8 cellular contexts compared by ENCODE assay signal in the genomic region with DNA sequence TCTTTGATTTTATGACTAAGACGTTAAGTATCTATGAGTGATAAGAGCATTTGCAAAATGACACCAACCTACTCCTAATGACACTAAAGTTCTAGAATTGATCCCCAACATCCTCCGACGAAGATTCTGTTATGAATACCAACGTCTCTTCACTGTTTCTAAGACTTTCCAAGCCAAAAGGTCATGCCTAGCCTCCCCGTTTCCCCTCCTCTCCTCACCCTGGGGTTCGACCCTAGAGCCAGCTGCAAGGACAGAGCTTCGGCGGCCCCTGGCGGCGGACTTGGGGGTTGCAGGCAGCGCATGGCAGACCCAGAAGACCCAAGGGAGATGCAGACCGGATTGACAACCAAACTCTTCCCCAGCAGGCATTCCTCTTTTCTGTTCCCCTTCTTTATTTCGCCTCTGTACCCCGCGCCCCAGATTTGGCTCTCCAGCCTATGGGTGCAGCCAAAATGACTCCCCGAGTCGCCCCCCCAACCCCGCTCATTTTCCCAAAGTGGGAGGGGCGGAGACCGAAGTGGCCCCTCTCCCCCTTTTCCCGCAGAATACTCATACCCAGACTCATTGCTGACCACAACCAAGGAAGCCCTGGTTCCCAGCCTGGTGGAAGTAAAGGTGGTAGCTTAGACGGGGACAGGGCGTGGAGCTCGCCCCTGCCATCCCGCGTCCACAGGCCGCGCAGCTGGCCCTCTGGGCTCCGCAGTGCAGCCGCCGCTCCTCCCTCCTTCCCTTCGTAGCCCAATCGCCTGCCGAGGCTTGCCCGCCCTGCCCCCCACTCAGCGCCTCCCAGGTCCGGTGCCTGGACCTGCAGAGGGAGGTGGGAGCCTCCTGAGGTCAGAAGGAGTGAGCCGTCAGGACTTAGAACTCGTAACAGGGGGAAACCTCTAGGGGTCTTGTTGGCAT. TPM values are rescaled to one million over a fixed set of nuclear protein-coding genes. Genes with fewer than 3 reads are reported as not detected.
DNase-seq lines count a peak whose midpoint lies in the region; ATAC-seq and TF ChIP-seq lines count a peak whose summit lies in the region.

No MANE protein-coding gene starts in this region.

- H2AFZ ChIP-seq in DND-41 (ENCODE audit: low read depth, low read length), result peak overlapping the region; percentile 68; the same call in 1 of the 2 replicates

- peak; percentile 35 for ATAC-seq in DND-41 (ENCODE audit: insufficient read depth, low read depth)
- ATAC-seq in HG02973 (IDR thresholded peaks at IDR 0.05; ENCODE audit: unreplicated experiment), result peak; percentile 29
- ATAC-seq in HG03095 (IDR thresholded peaks at IDR 0.05; ENCODE audit: unreplicated experiment), result no peak

- DNase-seq in DND-41 (peak; percentile 92), NCI-H446 treated with DMSO at 0.1 percent for 48 hours (lab: John Stamatoyannopoulos, UW) (peak; percentile 55), cerebellar cortex (ENCODE audit: low spot score) (peak; percentile 90), kidney epithelial cell (ENCODE audit: low read depth) (no peak)
- peak; percentile 82 for DNase-seq in activated CD4-positive, alpha-beta T cell treated with anti-CD3 and anti-CD28 coated beads for 1 hour
- DNase-seq in stimulated activated CD4-positive, alpha-beta T cell treated with anti-CD3 and anti-CD28 coated beads, Interleukin-1b, Interleukin-23, amount 100 ng/mL, for 48 hours, result peak; percentile 96

- H3K4me2 ChIP-seq in DND-41 (ENCODE audit: insufficient read depth, low read length), result peak overlapping the region; percentile 61

- no peaks in the 10 kb centered on the region for H3K9me3 ChIP-seq in DND-41 (ENCODE audit: insufficient read depth, low read length, severe bottlenecking)

- H4K20me1 ChIP-seq in DND-41 (ENCODE audit: insufficient read depth, low read length), result 0 out of 2 replicates have a peak, but pooled peaks cover 5% of the 10 kb centered on the region

- H3K4me1 ChIP-seq in DND-41 (ENCODE audit: insufficient read depth, low read length), result peaks cover 63% of the 10 kb centered on the region

- no peak overlapping the region for H3K9ac ChIP-seq in DND-41 (ENCODE audit: low read depth, low read length)

- TF ChIP-seq CTCF in DND-41 (IDR thresholded peaks at IDR 0.05; ENCODE audit: borderline replicate concordance, extremely low read depth, low read length, poor library complexity, severe bottlenecking) (peak; percentile 100), kidney epithelial cell (IDR thresholded peaks at IDR 0.05; ENCODE audit: insufficient read depth, low read length, poor library complexity, severe bottlenecking) (peak; percentile 99)

- H3K79me2 ChIP-seq in DND-41 (ENCODE audit: insufficient read depth, low read length), result peaks cover 6% of the 10 kb centered on the region

- H3K27me3 ChIP-seq in DND-41 (ENCODE audit: insufficient read depth, low read length, poor library complexity), result no peaks in the 10 kb centered on the region
- peaks cover 8% of the 10 kb centered on the region for H3K27me3 ChIP-seq in kidney epithelial cell (ENCODE audit: control insufficient read depth, insufficient read depth, low read length)

- H3K36me3 ChIP-seq in DND-41 (ENCODE audit: insufficient read depth, low read length) (peaks cover under 1% of the 10 kb centered on the region; the same call in 1 of the 2 replicates), kidney epithelial cell (ENCODE audit: control insufficient read depth, insufficient read depth, low read length) (no peaks in the 10 kb centered on the region)

- H3K27ac ChIP-seq in DND-41 (ENCODE audit: low read length), result no peak overlapping the region

- H3K4me3 ChIP-seq in DND-41 (ENCODE audit: low read depth in 1 of 2, low read length in 2 of 2) (no peak overlapping the region), kidney epithelial cell (ENCODE audit: low read depth, low read length) (peak overlapping the region; percentile 21)

RNA-seq across cellular contexts. Expression of gene EML2, which starts 4.1 kb away (rescaled TPM):
- 30.7 and 33.6 TPM in 2 replicates for total RNA-seq in kidney epithelial cell

RNA-seq across cellular contexts. Expression of gene GIPR, which starts 24.7 kb away (rescaled TPM):
- 0.46 TPM in 1 of 2 replicates, not detected in the other for total RNA-seq in kidney epithelial cell

RNA-seq across cellular contexts. Expression of gene GPR4, which starts 41.3 kb away (rescaled TPM):
- total RNA-seq in kidney epithelial cell, result 0.07 TPM in 1 of 2 replicates, not detected in the other

RNA-seq across cellular contexts. Expression of gene SNRPD2, which starts 48.5 kb away (rescaled TPM):
- total RNA-seq in kidney epithelial cell, result 177 and 219 TPM in 2 replicates

RNA-seq across cellular contexts. Expression of gene QPCTL, which starts 49.2 kb away (rescaled TPM):
- total RNA-seq in kidney epithelial cell, result 15.6 and 26.2 TPM in 2 replicates
